ENCODE assay signal across 9 cellular contexts in genomic region chr11:93570759-93571413, GRCh38. TPM values are rescaled to one million over a fixed set of nuclear protein-coding genes. Genes with fewer than 3 reads are reported as not detected.
DNase-seq lines count a peak whose midpoint lies in the region; ATAC-seq lines count a peak whose summit lies in the region.
"Had no signal": no experiment of that assay in that cellular context is flagged by ENCODE, and none has a peak within 500 bp of the region (broad histone marks: within the 10 kb centered on the region; RNA-seq: fewer than 3 reads in every experiment).

No MANE protein-coding gene starts in this region.

- DNase-seq in DMS79 treated with DMSO at 0.1 percent for 48 hours (lab: John Stamatoyannopoulos, UW) = peak; percentile 24
- peak; percentile 72 for DNase-seq in NCI-H226
- peak; percentile 36 for DNase-seq in non-pigmented ciliary epithelial cell (ENCODE audit: low read depth)
- DNase-seq in stimulated activated naive CD4-positive, alpha-beta T cell treated with Interleukin-2 at 50 U/mL for 16 hours (lab: John Stamatoyannopoulos, UW) = no peak
- no peak for DNase-seq in activated naive CD4-positive, alpha-beta T cell treated with Interleukin-2 at 50 U/mL for 16 hours
- DNase-seq: activated naive CD4-positive, alpha-beta T cell treated with anti-CD3 and anti-CD28 coated beads for 36 hours had no signal

- peak; percentile 84 for ATAC-seq in esophagus mucosa
- no peak for ATAC-seq in HG02884 (IDR thresholded peaks at IDR 0.05; ENCODE audit: unreplicated experiment)
- ATAC-seq in GM18502 (IDR thresholded peaks at IDR 0.05; ENCODE audit: poor library complexity, unreplicated experiment) = no peak

RNA-seq across cellular contexts. Expression of gene SMCO4, which starts 27.7 kb away (rescaled TPM):
- 11.1 TPM for total RNA-seq in esophagus mucosa

Comparison
In these comparisons a context has a peak if more than half of its experiments do, and no peak if none do; other contexts are left out.
1. DNase-seq: peak in DMS79 treated with DMSO at 0.1 percent for 48 hours (single experiment), NCI-H226 (single experiment) and non-pigmented ciliary epithelial cell (single experiment); none in stimulated activated naive CD4-positive, alpha-beta T cell treated with Interleukin-2 at 50 U/mL for 16 hours (single experiment) and activated naive CD4-positive, alpha-beta T cell treated with Interleukin-2 at 50 U/mL for 16 hours (single experiment).